In genomic region chr7:143387156-143387975, GRCh38 we compare ENCODE assay signal across 1 cellular context.
TF ChIP-seq lines count a peak whose summit lies in the region.

No MANE protein-coding gene starts in this region.

TF ChIP-seq in H1, 55 proteins besides CTCF, POLR2A, EP300 and RAD21:
- TF ChIP-seq MAX (IDR thresholded peaks at IDR 0.05): peak; percentile 22; the same call in 1 of the 2 replicates
- TF ChIP-seq NANOG (IDR thresholded peaks at IDR 0.05; ENCODE audit: insufficient read depth, low read depth, low read length, poor library complexity, severe bottlenecking): no peak
- no peak for TF ChIP-seq CTBP2 (IDR thresholded peaks at IDR 0.05; ENCODE audit: borderline replicate concordance, insufficient read depth, insufficient read length, low read length)
- TF ChIP-seq ATF3 (IDR thresholded peaks at IDR 0.05; ENCODE audit: insufficient read depth, low read depth, low read length): no peak
- no peak for TF ChIP-seq GTF2F1 (IDR thresholded peaks at IDR 0.05; ENCODE audit: borderline replicate concordance, low read depth, low read length)
- TF ChIP-seq JUN (IDR thresholded peaks at IDR 0.05; ENCODE audit: low read depth, low read length): no peak
- peak; percentile 49; the same call in 1 of the 2 replicates for TF ChIP-seq CREB1 (IDR thresholded peaks at IDR 0.05)
- TF ChIP-seq TAF1 (IDR thresholded peaks at IDR 0.05; ENCODE audit: low read depth, low read length): no peak
- TF ChIP-seq PHF8 (conservative IDR thresholded peaks at IDR 0.05; ENCODE audit: low read depth, low read length): no peak
- TF ChIP-seq CBX5 (IDR thresholded peaks at IDR 0.05; ENCODE audit: low read depth, low read length): no peak
- TF ChIP-seq KDM5A (IDR thresholded peaks at IDR 0.05; ENCODE audit: low read length): no peak
- TF ChIP-seq SP2 (IDR thresholded peaks at IDR 0.05; ENCODE audit: low read length): no peak
- TF ChIP-seq POLR2AphosphoS5 (IDR thresholded peaks at IDR 0.05; ENCODE audit: low read depth, low read length): peak; percentile 56
- TF ChIP-seq ATF2 (IDR thresholded peaks at IDR 0.05; ENCODE audit: low read length): no peak
- TF ChIP-seq SIRT6 (IDR thresholded peaks at IDR 0.05; ENCODE audit: low read length): peak; percentile 67
- no peak for TF ChIP-seq ASH2L (IDR thresholded peaks at IDR 0.05; ENCODE audit: low read length)
